Comparison of ENCODE assay signal across 24 cellular contexts in genomic region chr12:32470936-32471335, GRCh38.
DNase-seq lines count a peak whose midpoint lies in the region; TF ChIP-seq lines count a peak whose summit lies in the region.
"Had no signal": no experiment of that assay in that cellular context is flagged by ENCODE, and none has a peak within 500 bp of the region (broad histone marks: within the 10 kb centered on the region; RNA-seq: fewer than 3 reads in every experiment).

No MANE protein-coding gene starts in this region.

- H3F3A ChIP-seq in neural progenitor cell (ENCODE audit: low read depth), result no peaks in the 10 kb centered on the region

- H3K4me2 ChIP-seq in BLaER1 (no peak overlapping the region), hepatocyte (no peak overlapping the region), neural progenitor cell (no peak overlapping the region)
- H3K4me2 ChIP-seq: A549, KMS-11 had no signal

- H3K4me3 Mint-ChIP-seq in neural progenitor cell, result no peak overlapping the region
- H3K4me3 Mint-ChIP-seq: CD14-positive monocyte; CD8-positive, alpha-beta memory T cell; IgD-negative memory B cell had no signal

- 82% methylated on average over 1 of the region's 1 CpG for WGBS in hepatocyte (ENCODE audit: low lambda C conversion rate, missing lambda C conversion rate)

- H3K27ac ChIP-seq in BLaER1 (peak overlapping the region; percentile 19; the same call in 1 of the 2 replicates), hepatocyte (peak overlapping the region; percentile 68), neural progenitor cell (no peak overlapping the region)
- H3K27ac ChIP-seq: A549, KMS-11, RWPE1 had no signal

- no peaks in the 10 kb centered on the region for H3K27me3 Mint-ChIP-seq in neural progenitor cell (ENCODE audit: insufficient read depth, low read depth)
- H3K27me3 Mint-ChIP-seq: IgD-negative memory B cell had no signal

- H3K79me2 ChIP-seq in hepatocyte (peaks cover 40% of the 10 kb centered on the region), neural progenitor cell (ENCODE audit: low read depth) (peaks cover 45% of the 10 kb centered on the region)

- no peaks in the 10 kb centered on the region for H3K4me1 Mint-ChIP-seq in neural progenitor cell

- H3K27me3 ChIP-seq in BLaER1 (no peaks in the 10 kb centered on the region), hepatocyte (no peaks in the 10 kb centered on the region), neural progenitor cell (no peaks in the 10 kb centered on the region)

- H4K20me1 ChIP-seq in BLaER1 (no peaks in the 10 kb centered on the region), hepatocyte (ENCODE audit: insufficient read depth, poor library complexity, severe bottlenecking) (no peaks in the 10 kb centered on the region), neural progenitor cell (ENCODE audit: low read depth) (no peaks in the 10 kb centered on the region)

- H3K4me3 ChIP-seq in BLaER1, result no peak overlapping the region
- no peak overlapping the region for H3K4me3 ChIP-seq in hepatocyte
- H3K4me3 ChIP-seq in neural progenitor cell, result no peak overlapping the region
- H3K4me3 ChIP-seq: A549 had no signal

- TF ChIP-seq CTCF in hepatocyte (IDR thresholded peaks at IDR 0.05; ENCODE audit: poor library complexity) (no peak), neural progenitor cell (IDR thresholded peaks at IDR 0.05) (no peak)

- H3K27ac Mint-ChIP-seq in neural progenitor cell, result peak overlapping the region; percentile 26
- H3K27ac Mint-ChIP-seq: CD8-positive, alpha-beta memory T cell had no signal

- H3K36me3 Mint-ChIP-seq in neural progenitor cell, result no peaks in the 10 kb centered on the region
- H3K36me3 Mint-ChIP-seq: CD8-positive, alpha-beta memory T cell; IgD-negative memory B cell had no signal

- H3K4me1 ChIP-seq in BLaER1 (peaks cover 28% of the 10 kb centered on the region), hepatocyte (ENCODE audit: insufficient read depth) (no peaks in the 10 kb centered on the region), neural progenitor cell (no peaks in the 10 kb centered on the region)
- H3K4me1 ChIP-seq: A549 had no signal

- H3K9me2 ChIP-seq in hepatocyte (replicated peaks; ENCODE audit: insufficient read depth), result no peaks in the 10 kb centered on the region

- H3K36me3 ChIP-seq in BLaER1 (no peaks in the 10 kb centered on the region), hepatocyte (replicated peaks; ENCODE audit: insufficient read depth, low read depth) (no peaks in the 10 kb centered on the region), neural progenitor cell (no peaks in the 10 kb centered on the region)

- H3K9me3 ChIP-seq in BLaER1, result peaks cover 14% of the 10 kb centered on the region; the same call in 1 of the 2 replicates
- no peaks in the 10 kb centered on the region for H3K9me3 ChIP-seq in hepatocyte (ENCODE audit: low read depth)
- no peaks in the 10 kb centered on the region for H3K9me3 ChIP-seq in neural progenitor cell (ENCODE audit: low read depth)
- H3K9me3 ChIP-seq: A549 had no signal

- peaks cover 3% of the 10 kb centered on the region for H3K9me3 Mint-ChIP-seq in neural progenitor cell
- H3K9me3 Mint-ChIP-seq: CD8-positive, alpha-beta memory T cell; IgD-negative memory B cell had no signal

- peak; percentile 58 for DNase-seq in SK-N-DZ (ENCODE audit: low spot score)
- DNase-seq in hepatocyte (ENCODE audit: low spot score), result no peak
- DNase-seq in neural progenitor cell (ENCODE audit: low spot score), result no peak
- no peak for DNase-seq in activated T-cell treated with anti-CD3 and anti-CD28 coated beads for 4 hours
- DNase-seq in NCI-H446 treated with DMSO at 0.1 percent for 48 hours (lab: John Stamatoyannopoulos, UW), result no peak
- no peak for DNase-seq in T-helper 2 cell
- no peak for DNase-seq in cerebellar cortex (ENCODE audit: low spot score)
- DNase-seq: AML-193; Calu3; CD8-positive, alpha-beta memory T cell; DMS79 treated with DMSO at 0.1 percent for 48 hours; GF-D8; H7; MM.1S; NCI-H2029; NCI-H446; NCI-H526; SHP77 had no signal

- H2AFZ ChIP-seq in hepatocyte (no peak overlapping the region), neural progenitor cell (replicated peaks) (no peak overlapping the region)

- H3K9ac ChIP-seq in BLaER1 (no peak overlapping the region), neural progenitor cell (no peak overlapping the region)
- H3K9ac ChIP-seq: KMS-11 had no signal
